In the genomic region with DNA sequence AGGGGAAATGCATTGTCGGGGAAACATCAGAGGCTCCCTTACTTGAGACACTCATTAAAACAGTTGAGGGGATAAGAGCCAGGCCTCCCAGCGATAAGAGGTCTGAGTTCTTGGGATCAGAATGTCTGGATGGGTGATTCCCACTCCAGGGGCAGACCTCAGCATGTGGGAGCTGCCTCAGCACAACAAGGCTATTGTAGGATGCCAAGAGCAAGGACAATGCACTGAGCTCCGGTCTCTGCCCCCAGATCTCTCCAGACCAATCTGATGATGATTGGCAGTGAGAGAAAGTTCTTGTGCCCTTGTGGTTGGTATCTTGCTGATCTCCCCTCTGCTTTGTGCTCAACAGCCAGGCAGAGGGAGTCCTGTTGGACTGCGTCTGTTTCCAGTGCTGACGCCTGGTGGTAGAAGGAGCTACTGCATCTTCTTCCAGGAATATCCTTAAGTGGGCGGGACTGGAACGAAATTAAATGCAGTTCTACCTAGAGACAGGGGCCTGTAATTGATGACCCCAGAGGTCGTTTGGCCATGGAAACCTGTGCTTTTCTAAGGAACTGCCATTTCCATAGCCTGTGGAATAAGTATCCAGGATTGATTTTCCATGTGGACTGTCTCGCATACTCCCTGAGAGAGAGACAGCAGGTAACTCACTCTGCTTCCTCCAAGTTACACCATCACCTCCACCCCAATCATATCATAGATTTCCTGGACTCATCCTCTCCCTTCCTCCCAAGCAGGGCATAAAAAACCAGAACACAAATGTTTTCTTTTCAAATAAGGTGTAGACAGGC, we compare ENCODE assay signal across 9 cellular contexts. TPM values are rescaled to one million over a fixed set of nuclear protein-coding genes. Genes with fewer than 3 reads are reported as not detected.
DNase-seq lines count a peak whose midpoint lies in the region; ATAC-seq, FAIRE-seq and TF ChIP-seq lines count a peak whose summit lies in the region.
"Had no signal": no experiment of that assay in that cellular context is flagged by ENCODE, and none has a peak within 500 bp of the region (broad histone marks: within the 10 kb centered on the region; RNA-seq: fewer than 3 reads in every experiment).

No MANE protein-coding gene starts in this region.

- H3K4me1 ChIP-seq in colonic mucosa (no peaks in the 10 kb centered on the region), lung (ENCODE audit: control insufficient read depth in 2 of 2, insufficient read depth in 2 of 2, low read length in 2 of 2) (peaks cover 0 to 11% of the 10 kb centered on the region in 2 donors)

- H3K4me3 ChIP-seq in colonic mucosa = no peak overlapping the region
- H3K4me3 ChIP-seq in lung = no peak overlapping the region
- H3K4me3 ChIP-seq: skin epidermis had no signal

- no peaks in the 10 kb centered on the region for H3K9me3 ChIP-seq in colonic mucosa
- no peaks in the 10 kb centered on the region for H3K9me3 ChIP-seq in lung (ENCODE audit: control insufficient read depth in 2 of 2, insufficient read depth in 1 of 2, low read length in 1 of 2)

- no peaks in the 10 kb centered on the region for H3K36me3 Mint-ChIP-seq in stimulated activated memory B cell treated with anti-CD40 and anti-IgM and Interleukin-4, amounts not matched to agents 10 μg/mL and 1 μg/mL and 100 μg/mL, for 72 hours

- no peaks in the 10 kb centered on the region for H3K4me1 Mint-ChIP-seq in stimulated activated memory B cell treated with anti-CD40 and anti-IgM and Interleukin-4, amounts not matched to agents 10 μg/mL and 1 μg/mL and 100 μg/mL, for 72 hours

- H3K27ac ChIP-seq in VCaP = no peak overlapping the region
- no peak overlapping the region for H3K27ac ChIP-seq in colonic mucosa
- no peak overlapping the region for H3K27ac ChIP-seq in lung (ENCODE audit: low read depth in 1 of 2, low read length in 1 of 2)
- H3K27ac ChIP-seq: skin epidermis had no signal

- H3K27me3 Mint-ChIP-seq in stimulated activated memory B cell treated with anti-CD40 and anti-IgM and Interleukin-4, amounts not matched to agents 10 μg/mL and 1 μg/mL and 100 μg/mL, for 72 hours = peaks cover 51% of the 10 kb centered on the region

- no peak overlapping the region for H3K9ac ChIP-seq in colonic mucosa (ENCODE audit: low read depth in 2 of 2, low read length in 2 of 2)

- DNase-seq in ACHN (peak; percentile 80), GM12891 (ENCODE audit: insufficient read length, low spot score) (peak; percentile 46), NCI-H187 treated with DMSO at 0.1 percent for 48 hours (lab: John Stamatoyannopoulos, UW) (peak; percentile 14), colonic mucosa (peak; percentile 73), lung (ENCODE audit: low spot score) (peak; percentile 71)

- no peaks in the 10 kb centered on the region for H3K9me3 Mint-ChIP-seq in stimulated activated memory B cell treated with anti-CD40 and anti-IgM and Interleukin-4, amounts not matched to agents 10 μg/mL and 1 μg/mL and 100 μg/mL, for 72 hours

- no peak overlapping the region for H3K27ac Mint-ChIP-seq in stimulated activated memory B cell treated with anti-CD40 and anti-IgM and Interleukin-4, amounts not matched to agents 10 μg/mL and 1 μg/mL and 100 μg/mL, for 72 hours

- WGBS in lung, 2 donors = 26 to 33% methylated on average over 9 of the region's 9 CpGs

- H3K36me3 ChIP-seq in colonic mucosa = no peaks in the 10 kb centered on the region
- H3K36me3 ChIP-seq in lung (ENCODE audit: control insufficient read depth in 2 of 2, insufficient read depth in 2 of 2, low read length in 2 of 2) = no peaks in the 10 kb centered on the region

- in situ Hi-C loops in ACHN (cut with HindIII; ENCODE audit: low pct_ligation_motif_present, low pct_unique_long_range_greater_than_20kb, low sequenced_read_pairs) = no loop called here

- H3K27me3 ChIP-seq in colonic mucosa = no peaks in the 10 kb centered on the region
- no peaks in the 10 kb centered on the region for H3K27me3 ChIP-seq in lung (ENCODE audit: control insufficient read depth, insufficient read depth)

- peak; percentile 80 for FAIRE-seq in GM12891 (lab: Jason Lieb, UNC)

- peak; percentile 87 for ATAC-seq in HG02884 (IDR thresholded peaks at IDR 0.05; ENCODE audit: unreplicated experiment)
- ATAC-seq in lung (ENCODE audit: insufficient read depth, low FRiP score) = peak; percentile 44
- ATAC-seq in stimulated activated memory B cell treated with anti-CD40 and anti-IgM and Interleukin-4, amounts not matched to agents 10 μg/mL and 1 μg/mL and 100 μg/mL, for 72 hours = peak; percentile 77

- peak; percentile 88 for TF ChIP-seq CTCF in VCaP (conservative IDR thresholded peaks at IDR 0.05)
- peak; percentile 75 for TF ChIP-seq CTCF in colonic mucosa (IDR thresholded peaks at IDR 0.05)
- TF ChIP-seq CTCF in lung (IDR thresholded peaks at IDR 0.05; ENCODE audit: control extremely low read depth, extremely low read depth) = peak; percentile 77

- no peak overlapping the region for H3K4me3 Mint-ChIP-seq in stimulated activated memory B cell treated with anti-CD40 and anti-IgM and Interleukin-4, amounts not matched to agents 10 μg/mL and 1 μg/mL and 100 μg/mL, for 72 hours

- TF ChIP-seq POLR2A in GM12891 (IDR thresholded peaks at IDR 0.05; ENCODE audit: low read depth, low read length) = no peak

- intact Hi-C loops in colonic mucosa (cut with DNase I) = loop anchor here (5.0 kb wide), 1 partner anchor 36 kb away; no protein-coding TSS in a partner anchor

TF ChIP-seq in GM12891, 5 proteins besides CTCF, POLR2A, EP300 and RAD21:
- TF ChIP-seq POU2F2 (IDR thresholded peaks at IDR 0.05; ENCODE audit: low read depth, low read length) = no peak
- TF ChIP-seq PAX5 (IDR thresholded peaks at IDR 0.05; ENCODE audit: insufficient read depth, low read length, severe bottlenecking) = no peak
- TF ChIP-seq POLR2AphosphoS5 (IDR thresholded peaks at IDR 0.05; ENCODE audit: low read depth, low read length) = no peak
- TF ChIP-seq TAF1 (IDR thresholded peaks at IDR 0.05; ENCODE audit: low read depth, low read length) = no peak
- no peak for TF ChIP-seq SPI1 (IDR thresholded peaks at IDR 0.05; ENCODE audit: low read depth, low read length)

RNA-seq across cellular contexts. Expression of a gene that starts 6.7 kb away (rescaled TPM):
- polyA plus RNA-seq in GM12891 (2012; ENCODE audit: low read depth, missing spikeins) = 1.3 TPM
- total RNA-seq in colonic mucosa = 10 to 100 TPM; 11.6 to 23.9 TPM
- total RNA-seq in lung = 10 to 100 TPM; 12.1 to 40.9 TPM
- 100 to 1,000 TPM in 1 of 2 donors, 10 to 100 TPM in 1; 65.2 to 119 TPM for polyA plus RNA-seq in lung

RNA-seq across cellular contexts. Expression of a gene that starts 26.5 kb away (rescaled TPM):
- 0.35 TPM for polyA plus RNA-seq in GM12891 (2012; ENCODE audit: low read depth, missing spikeins)
- total RNA-seq in colonic mucosa (1 to 10 TPM; 2.7 to 8.7 TPM), lung (1 to 10 TPM; 2.2 to 3.7 TPM)
- polyA plus RNA-seq in lung = 1 to 10 TPM in 1 of 2 donors, under 1 TPM in 1; 0.89 to 2.9 TPM

Comparison
In these comparisons a context has a peak if more than half of its experiments do, and no peak if none do; other contexts are left out.
1. DNase-seq: peak in every context shown above with its lines; median percentile 80 in ACHN; 73 in colonic mucosa; 71 in lung; 46 in GM12891; 14 in NCI-H187 treated with DMSO at 0.1 percent for 48 hours.